1 cellular context compared by ENCODE assay signal in the genomic region with DNA sequence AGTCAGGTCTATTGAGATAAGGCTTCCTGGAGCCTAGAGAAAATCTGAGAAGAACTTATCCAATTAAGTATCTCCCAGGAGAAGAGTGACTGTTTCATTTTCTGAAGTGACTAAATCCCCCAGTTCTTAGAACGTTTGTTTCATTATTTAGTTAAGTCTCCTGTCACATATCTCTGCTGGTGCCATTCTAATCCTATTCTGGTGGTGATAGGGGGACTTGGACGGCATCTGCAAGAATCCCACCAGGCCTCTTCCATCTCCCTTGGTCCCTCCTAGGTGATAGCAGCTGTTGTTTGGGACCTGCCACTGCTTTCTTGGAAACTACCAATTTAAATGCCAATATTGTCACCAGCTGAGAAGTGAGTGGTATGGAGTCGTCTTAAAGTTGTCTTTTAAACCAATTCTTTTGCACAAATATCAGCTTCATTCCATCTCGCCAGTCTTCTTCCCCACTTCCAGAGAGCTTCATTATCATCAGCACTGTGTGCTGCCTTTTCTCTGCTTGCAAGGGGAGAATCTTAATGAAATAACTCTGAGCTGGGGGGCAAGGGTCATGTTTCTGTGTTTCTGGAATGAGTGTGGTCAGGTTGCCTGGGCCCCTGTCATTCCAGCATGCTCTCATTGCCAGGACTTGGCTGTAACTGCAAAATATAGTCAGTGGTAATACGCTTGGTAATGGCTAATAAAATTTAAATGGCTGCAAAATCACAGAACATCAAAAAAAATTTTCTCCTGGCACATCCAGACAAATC.
TF ChIP-seq lines count a peak whose summit lies in the region.

No MANE protein-coding gene starts in this region.

TF ChIP-seq in H1, 55 proteins besides CTCF, POLR2A, EP300 and RAD21:
- TF ChIP-seq SP4 (IDR thresholded peaks at IDR 0.05; ENCODE audit: low read length) = no peak
TF ChIP-seq in H1: peak in this region for 0.
